In genomic region chr1:10513199-10513598, GRCh38 we compare ENCODE assay signal across 1 cellular context.
TF ChIP-seq lines count a peak whose summit lies in the region.

No MANE protein-coding gene starts in this region.

TF ChIP-seq in GM12878, 131 proteins besides CTCF, POLR2A, EP300 and RAD21:
- TF ChIP-seq ZNF274 (IDR thresholded peaks at IDR 0.05; ENCODE audit: insufficient read depth, insufficient read length) = no peak
- peak; percentile 36; the same call in 1 of the 2 replicates for TF ChIP-seq JUNB (IDR thresholded peaks at IDR 0.05)
- no peak for TF ChIP-seq ZBTB40 (IDR thresholded peaks at IDR 0.05; ENCODE audit: borderline replicate concordance)
- peak; percentile 82 for TF ChIP-seq BCL11A (IDR thresholded peaks at IDR 0.05; ENCODE audit: low read depth, low read length)
- TF ChIP-seq SP1 (IDR thresholded peaks at IDR 0.05; ENCODE audit: low read depth, low read length) = no peak
- 0 out of 2 replicates have a peak, but pooled peaks have one; percentile 33 for TF ChIP-seq BACH1 (IDR thresholded peaks at IDR 0.05; ENCODE audit: borderline replicate concordance)
- TF ChIP-seq SREBF1 (IDR thresholded peaks at IDR 0.05; ENCODE audit: low read length) = no peak
- TF ChIP-seq EED (IDR thresholded peaks at IDR 0.05; ENCODE audit: low read depth) = peak; percentile 65
- TF ChIP-seq MTA2 (IDR thresholded peaks at IDR 0.05; ENCODE audit: low read depth) = peak; percentile 30; the same call in 1 of the 2 replicates
- TF ChIP-seq YBX1 (IDR thresholded peaks at IDR 0.05) = no peak
- 0 out of 2 replicates have a peak, but pooled peaks have one; percentile 44 for TF ChIP-seq DPF2 (IDR thresholded peaks at IDR 0.05)
- no peak for TF ChIP-seq ZNF687 (IDR thresholded peaks at IDR 0.05)
- TF ChIP-seq POU2F2 (IDR thresholded peaks at IDR 0.05; ENCODE audit: borderline replicate concordance, low read depth, low read length) = peak; percentile 37; the same call in 1 of the 3 replicates
- TF ChIP-seq ATF2 (IDR thresholded peaks at IDR 0.05; ENCODE audit: low read length) = peak; percentile 69; the same call in 1 of the 2 replicates
- no peak for TF ChIP-seq ZNF217 (IDR thresholded peaks at IDR 0.05)
- peak; percentile 36; the same call in 1 of the 2 replicates for TF ChIP-seq NFIC (IDR thresholded peaks at IDR 0.05; ENCODE audit: low read depth, low read length)
- TF ChIP-seq MEF2B (IDR thresholded peaks at IDR 0.05; ENCODE audit: partially characterized antibody, poor library complexity, severe bottlenecking) = peak; percentile 68
- no peak for TF ChIP-seq BHLHE40 (IDR thresholded peaks at IDR 0.05; ENCODE audit: borderline replicate concordance in 1 of 2, low read depth in 2 of 2, low read length in 1 of 2)
- TF ChIP-seq IRF4 (IDR thresholded peaks at IDR 0.05; ENCODE audit: low read depth, low read length) = peak; percentile 77; the same call in 1 of the 2 replicates
- TF ChIP-seq CUX1 (IDR thresholded peaks at IDR 0.05; ENCODE audit: insufficient replicate concordance, low read depth, low read length) = no peak
- peak; percentile 46; the same call in 1 of the 2 replicates for TF ChIP-seq SPI1 (IDR thresholded peaks at IDR 0.05; ENCODE audit: borderline replicate concordance, insufficient read depth, low read depth, low read length)
- peak; percentile 64 for TF ChIP-seq GATAD2B (conservative IDR thresholded peaks at IDR 0.05; ENCODE audit: low read depth)
- no peak for TF ChIP-seq PBX3 (IDR thresholded peaks at IDR 0.05; ENCODE audit: insufficient replicate concordance, low read depth, low read length)
- peak; percentile 66 for TF ChIP-seq IKZF1 (conservative IDR thresholded peaks at IDR 0.05)
- peak; percentile 75 for TF ChIP-seq TCF12 (IDR thresholded peaks at IDR 0.05; ENCODE audit: low read depth, low read length)
- TF ChIP-seq STAT3 (IDR thresholded peaks at IDR 0.05; ENCODE audit: low read depth, low read length) = no peak
- no peak for TF ChIP-seq HDAC6 (IDR thresholded peaks at IDR 0.05; ENCODE audit: unreplicated experiment)
- TF ChIP-seq BCL3 (IDR thresholded peaks at IDR 0.05; ENCODE audit: borderline replicate concordance, insufficient read depth, low read depth, low read length, poor library complexity, severe bottlenecking) = peak; percentile 65
- TF ChIP-seq IKZF2 (IDR thresholded peaks at IDR 0.05) = peak; percentile 58 to 68; a peak in 3 of 4 replicates
- no peak for TF ChIP-seq IRF5 (IDR thresholded peaks at IDR 0.05; ENCODE audit: borderline replicate concordance)
- no peak for TF ChIP-seq ETV6 (conservative IDR thresholded peaks at IDR 0.05 in 1 of 2, IDR thresholded peaks at IDR 0.05 in 1 of 2; ENCODE audit: borderline replicate concordance in 1 of 2, low read depth in 1 of 2)
- TF ChIP-seq IRF3 (IDR thresholded peaks at IDR 0.05) = no peak
- peak; percentile 88 for TF ChIP-seq RUNX3 (IDR thresholded peaks at IDR 0.05; ENCODE audit: low read length)
- TF ChIP-seq ZBTB33 (IDR thresholded peaks at IDR 0.05) = no peak
- TF ChIP-seq CBX5 (IDR thresholded peaks at IDR 0.05; ENCODE audit: low read depth) = no peak
